Comparison of ENCODE assay signal across 8 cellular contexts in the genomic region with DNA sequence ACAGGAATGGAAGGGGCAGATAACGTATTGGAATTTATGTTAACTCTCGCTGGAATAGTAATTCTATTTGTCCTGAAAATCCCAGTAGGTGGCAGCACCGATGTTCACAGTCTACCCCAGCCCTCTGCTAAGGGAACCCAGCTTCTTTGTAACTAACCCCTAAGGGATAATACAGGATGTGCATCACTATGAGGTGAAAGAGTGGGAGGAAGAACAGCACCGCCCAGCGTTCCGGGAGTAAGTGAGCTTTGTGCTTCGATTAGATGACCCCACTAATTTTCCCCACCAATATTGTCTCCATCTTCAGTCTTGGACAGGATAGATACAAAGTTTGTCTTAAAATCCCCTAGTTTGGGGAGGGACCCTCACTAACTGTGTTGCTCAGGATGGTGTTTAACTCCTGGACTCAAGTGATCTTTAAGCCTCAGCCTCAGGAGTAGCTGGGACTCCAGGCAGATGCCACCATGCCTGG. TPM values are rescaled to one million over a fixed set of nuclear protein-coding genes. Genes with fewer than 3 reads are reported as not detected.
DNase-seq lines count a peak whose midpoint lies in the region; ATAC-seq and TF ChIP-seq lines count a peak whose summit lies in the region.

No MANE protein-coding gene starts in this region.

- peak; percentile 77 for ATAC-seq in GM18858 (IDR thresholded peaks at IDR 0.05; ENCODE audit: unreplicated experiment)
- ATAC-seq in HG03066 (IDR thresholded peaks at IDR 0.05; ENCODE audit: low read depth, unreplicated experiment) = peak; percentile 89
- ATAC-seq in activated CD4-positive, CD25-positive, alpha-beta regulatory T cell treated with anti-CD3 and anti-CD28 coated beads, Interleukin-2, amount 50 U/mL, for 24 hours = peak; percentile 93 to 96
- ATAC-seq in left lung = peak; percentile 74

- H3K4me1 ChIP-seq in left lung = peaks cover 3 to 81% of the 10 kb centered on the region in 2 donors

- no peaks in the 10 kb centered on the region for H3K27me3 ChIP-seq in left lung

- peaks cover 0 to 57% of the 10 kb centered on the region in 2 donors for H3K36me3 ChIP-seq in left lung

- intact Hi-C loops in left lung (cut with DNase I) = loop anchor here in 1 of 2 donors (5.0 kb wide), 1 partner anchor 59 kb away; no protein-coding TSS in a partner anchor

- CTCF ChIA-PET in AG04449 (lab: Yijun Ruan, JAX) = interaction anchor here (0.8 to 10.3 kb wide), 43 partner anchors 8 to 154 kb away, joined by 3 to 142 read pairs (median 4); partner anchors contain the start of gene C3AR1

- H3K27ac ChIP-seq in coronary artery (peak overlapping the region; percentile 47 to 79), left lung (peak overlapping the region; percentile 84 to 91)

- TF ChIP-seq CTCF in AG04449 (IDR thresholded peaks at IDR 0.05; ENCODE audit: insufficient read depth, low read length, missing control alignments) = peak; percentile 63
- peak; percentile 44 for TF ChIP-seq CTCF in coronary artery (IDR thresholded peaks at IDR 0.05)
- TF ChIP-seq CTCF in left lung (IDR thresholded peaks at IDR 0.05) = peak; percentile 45 to 58

- H3K9me3 ChIP-seq in left lung = no peaks in the 10 kb centered on the region

- H3K4me3 ChIP-seq in AG04449 (ENCODE audit: low read depth, low read length) (peak overlapping the region; percentile 90), coronary artery (peak overlapping the region; percentile 71), left lung (peak overlapping the region; percentile 45 to 75)

- POLR2A ChIA-PET in AG04449 (lab: Yijun Ruan, JAX) = interaction anchor here (0.6 to 4.8 kb wide), 11 partner anchors 10 to 105 kb away, joined by 3 to 169 read pairs (median 5); no protein-coding TSS in a partner anchor

- DNase-seq in AG04449 (ENCODE audit: low read depth, low spot score) (peak; percentile 81), NCI-H2227 (lab: John Stamatoyannopoulos, UW; ENCODE audit: unreplicated experiment) (peak; percentile 71), coronary artery (ENCODE audit: low spot score) (peak; percentile 81), left lung (peak in 1 of 2 donors; percentile 69)
- DNase-seq in stimulated activated CD4-positive, alpha-beta T cell treated with anti-CD3 and anti-CD28 coated beads, Interleukin-1b, Interleukin-23, amount 100 ng/mL, for 48 hours = peak; percentile 86

RNA-seq across cellular contexts. Expression of gene SLC2A3, which starts 2.7 kb away (rescaled TPM):
- 100 to 1,000 TPM in 1 of 2 donors, 10 to 100 TPM in 1; 83.2 to 149 TPM for total RNA-seq in left lung
